In the genomic region with DNA sequence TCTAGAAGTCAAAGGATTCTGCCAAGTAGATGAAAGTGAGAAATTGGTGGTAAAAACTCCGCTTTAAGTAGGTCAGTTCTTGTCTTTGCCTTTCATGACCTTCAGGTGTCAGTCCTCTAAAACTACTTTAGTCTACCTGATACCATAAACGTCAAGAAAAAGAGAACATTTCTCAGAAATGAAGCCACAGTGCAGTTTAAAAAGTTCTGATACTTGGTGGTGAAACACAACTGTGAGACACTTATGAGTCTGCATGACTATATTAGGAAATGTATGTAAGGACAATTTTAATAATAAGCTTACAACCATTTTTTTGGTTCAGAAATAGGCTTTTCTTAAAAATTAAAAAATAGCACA, we compare ENCODE assay signal across 22 cellular contexts.
DNase-seq lines count a peak whose midpoint lies in the region; ATAC-seq and TF ChIP-seq lines count a peak whose summit lies in the region.
"Had no signal": no experiment of that assay in that cellular context is flagged by ENCODE, and none has a peak within 500 bp of the region (broad histone marks: within the 10 kb centered on the region; RNA-seq: fewer than 3 reads in every experiment).

No MANE protein-coding gene starts in this region.

- no peaks in the 10 kb centered on the region for H3K4me1 Mint-ChIP-seq in CD8-positive, alpha-beta T cell (ENCODE audit: low read depth)
- H3K4me1 Mint-ChIP-seq in activated T-cell treated with anti-CD3 and anti-CD28 coated beads, Interleukin-2, amount 50 U/mL, for 24 hours (ENCODE audit: low read depth) = no peaks in the 10 kb centered on the region
- H3K4me1 Mint-ChIP-seq: brain, mesothelial cell of epicardium, neural progenitor cell had no signal

- H3K36me3 ChIP-seq in CD8-positive, alpha-beta T cell (ENCODE audit: insufficient read depth, low read length) = no peaks in the 10 kb centered on the region
- H3K36me3 ChIP-seq: BE2C, neural progenitor cell, SJCRH30, suprapubic skin had no signal

- H3K27me3 ChIP-seq in CD8-positive, alpha-beta T cell (ENCODE audit: insufficient read depth, low read length) = no peaks in the 10 kb centered on the region
- H3K27me3 ChIP-seq: BE2C, neural progenitor cell, SJCRH30, suprapubic skin had no signal

- no peak overlapping the region for H3K4me3 ChIP-seq in CD8-positive, alpha-beta T cell (ENCODE audit: low read depth, low read length)
- H3K4me3 ChIP-seq: neural progenitor cell, SJCRH30, suprapubic skin had no signal

- TF ChIP-seq CTCF in CD8-positive, alpha-beta T cell (IDR thresholded peaks at IDR 0.05) = no peak
- TF ChIP-seq CTCF in omental fat pad (IDR thresholded peaks at IDR 0.05) = no peak

- intact Hi-C loops in CD8-positive, alpha-beta T cell (cut with DNase I, micrococcal nuclease) = no loop called here

- CTCF ChIA-PET in CD8-positive, alpha-beta T cell (lab: Charles Lee) = no interaction called here

- H3K27me3 Mint-ChIP-seq in CD8-positive, alpha-beta T cell (ENCODE audit: low read depth) = no peaks in the 10 kb centered on the region
- H3K27me3 Mint-ChIP-seq in activated T-cell treated with anti-CD3 and anti-CD28 coated beads, Interleukin-2, amount 50 U/mL, for 24 hours = no peaks in the 10 kb centered on the region

- H3K36me3 Mint-ChIP-seq in CD8-positive, alpha-beta T cell = no peaks in the 10 kb centered on the region
- H3K36me3 Mint-ChIP-seq in activated T-cell treated with anti-CD3 and anti-CD28 coated beads, Interleukin-2, amount 50 U/mL, for 24 hours (ENCODE audit: low read depth) = no peaks in the 10 kb centered on the region
- H3K36me3 Mint-ChIP-seq: brain, mesothelial cell of epicardium, neural progenitor cell had no signal

- ATAC-seq in GM19395 (IDR thresholded peaks at IDR 0.05; ENCODE audit: unreplicated experiment) (peak; percentile 83), HG02798 (IDR thresholded peaks at IDR 0.05; ENCODE audit: poor library complexity, unreplicated experiment) (peak; percentile 91), omental fat pad (ENCODE audit: low FRiP score) (no peak)
- ATAC-seq in CD8-positive, alpha-beta T cell = no peak
- ATAC-seq: esophagus mucosa, right cardiac atrium had no signal

- no peak overlapping the region for H3K27ac ChIP-seq in CD8-positive, alpha-beta T cell (ENCODE audit: low read depth, low read length)
- H3K27ac ChIP-seq: neural progenitor cell, SJCRH30, suprapubic skin had no signal

- H3K9me3 Mint-ChIP-seq in CD8-positive, alpha-beta T cell = peaks cover 3% of the 10 kb centered on the region
- H3K9me3 Mint-ChIP-seq in activated T-cell treated with anti-CD3 and anti-CD28 coated beads, Interleukin-2, amount 50 U/mL, for 24 hours = peaks cover 6% of the 10 kb centered on the region
- H3K9me3 Mint-ChIP-seq: brain, mesothelial cell of epicardium, neural progenitor cell had no signal

- H3K4me1 ChIP-seq in CD8-positive, alpha-beta T cell (ENCODE audit: insufficient read depth, low read length) = no peaks in the 10 kb centered on the region
- H3K4me1 ChIP-seq: BE2C, neural progenitor cell, SJCRH30, suprapubic skin had no signal

- no peak overlapping the region for H3K27ac Mint-ChIP-seq in CD8-positive, alpha-beta T cell
- H3K27ac Mint-ChIP-seq in activated T-cell treated with anti-CD3 and anti-CD28 coated beads, Interleukin-2, amount 50 U/mL, for 24 hours = no peak overlapping the region
- H3K27ac Mint-ChIP-seq: brain, mesothelial cell of epicardium, neural progenitor cell had no signal

- no peak overlapping the region for H3K4me3 Mint-ChIP-seq in CD8-positive, alpha-beta T cell
- no peak overlapping the region for H3K4me3 Mint-ChIP-seq in activated T-cell treated with anti-CD3 and anti-CD28 coated beads, Interleukin-2, amount 50 U/mL, for 24 hours
- H3K4me3 Mint-ChIP-seq: brain, mesothelial cell of epicardium, neural progenitor cell had no signal

- POLR2A ChIA-PET in CD8-positive, alpha-beta T cell (lab: Charles Lee) = no interaction called here

- DNase-seq in LHCN-M2 (ENCODE audit: low read depth) (peak; percentile 13), activated gamma-delta T cell (lab: John Stamatoyannopoulos, UW) (no peak), omental fat pad (ENCODE audit: low spot score) (no peak)
- DNase-seq in CD8-positive, alpha-beta T cell = no peak
- DNase-seq in activated T-cell treated with anti-CD3 and anti-CD28 coated beads, Interleukin-2, amount 50 U/mL, for 24 hours = no peak
- DNase-seq: activated naive CD4-positive, alpha-beta T cell treated with anti-CD3 and anti-CD28 coated beads, Interleukin-2, amount 50 U/mL, for 16 hours; BE2C; DMS 273 treated with DMSO at 0.1 percent for 48 hours; Karpas-422; NCI-H1417; NCI-H446 treated with DMSO at 0.1 percent for 48 hours; OCI-M1; right cardiac atrium; SJCRH30; T-helper 9 cell had no signal

- H3K9me3 ChIP-seq in CD8-positive, alpha-beta T cell (ENCODE audit: low read length) = no peaks in the 10 kb centered on the region
- H3K9me3 ChIP-seq: BE2C, SJCRH30, suprapubic skin had no signal

Comparison
In these comparisons a context has a peak if more than half of its experiments do, and no peak if none do; other contexts are left out.
1. ATAC-seq: peak in GM19395 (single experiment) and HG02798 (single experiment); none in CD8-positive, alpha-beta T cell (single experiment) and omental fat pad (single experiment).